ENCODE assay signal across 9 cellular contexts in the genomic region with DNA sequence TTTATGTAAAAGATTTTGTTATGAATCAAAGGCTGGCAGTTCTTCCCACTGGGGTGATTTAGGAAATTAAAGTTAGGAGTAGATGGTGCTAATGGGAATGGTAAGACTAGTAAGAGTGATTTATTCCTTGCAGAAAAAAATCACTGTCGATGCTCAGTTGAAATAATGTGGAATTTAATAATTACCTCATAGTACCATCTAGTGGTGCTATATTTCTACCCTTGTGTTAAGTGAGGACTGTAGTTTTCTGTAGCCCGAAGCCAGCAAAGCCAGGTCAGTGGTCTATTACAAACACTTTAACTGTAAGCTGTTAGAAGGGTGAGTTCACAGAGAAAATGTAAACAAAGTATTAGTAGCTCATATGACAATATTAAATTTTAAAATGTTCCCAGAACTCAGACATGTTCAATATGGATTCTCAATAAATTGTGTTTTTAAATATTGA. TPM values are rescaled to one million over a fixed set of nuclear protein-coding genes. Genes with fewer than 3 reads are reported as not detected.
DNase-seq lines count a peak whose midpoint lies in the region; ATAC-seq and TF ChIP-seq lines count a peak whose summit lies in the region.
"Had no signal": no experiment of that assay in that cellular context is flagged by ENCODE, and none has a peak within 500 bp of the region (broad histone marks: within the 10 kb centered on the region; RNA-seq: fewer than 3 reads in every experiment).

No MANE protein-coding gene starts in this region.

- TF ChIP-seq EP300 in stomach (IDR thresholded peaks at IDR 0.05) = no peak

- H3K79me2 ChIP-seq in OCI-LY3 (ENCODE audit: low read length) = no peaks in the 10 kb centered on the region

- DNase-seq in EH (ENCODE audit: low read depth) (peak; percentile 16), epithelial cell of esophagus (ENCODE audit: low read depth) (peak; percentile 49), putamen (ENCODE audit: low spot score) (peak; percentile 77), NCI-H1048 (lab: John Stamatoyannopoulos, UW) (no peak), stomach (no peak)
- DNase-seq in effector CD4-positive, alpha-beta T cell = no peak

- H3K27me3 ChIP-seq in OCI-LY3 (ENCODE audit: low read depth, low read length) (no peaks in the 10 kb centered on the region; the same call in 1 of the 2 replicates), stomach (peaks cover 0 to 11% (median 0%) of the 10 kb centered on the region in 3 donors)

- intact Hi-C loops in stomach (cut with DNase I; ENCODE audit: low total_unique reads) = no loop called here

- no peak for ATAC-seq in GM18498 (IDR thresholded peaks at IDR 0.05; ENCODE audit: unreplicated experiment)
- ATAC-seq: gastroesophageal sphincter had no signal

- no peaks in the 10 kb centered on the region for H4K20me1 ChIP-seq in OCI-LY3 (ENCODE audit: insufficient read depth, low read length)

- H2AFZ ChIP-seq in OCI-LY3 (ENCODE audit: low read depth, low read length) = no peak overlapping the region

- no peak overlapping the region for H3K4me2 ChIP-seq in OCI-LY3 (ENCODE audit: low read length)

- H3K4me1 ChIP-seq in OCI-LY3 (ENCODE audit: low read length) = no peaks in the 10 kb centered on the region
- H3K4me1 ChIP-seq in stomach = peaks cover 5 to 13% (median 8%) of the 10 kb centered on the region in 4 donors

- WGBS in stomach, 5 donors = 8 to 27% (median 18%) methylated on average over 2 of the region's 2 CpGs

- H3K36me3 ChIP-seq in OCI-LY3 (replicated peaks; ENCODE audit: low read depth, low read length) (no peaks in the 10 kb centered on the region), stomach (no peaks in the 10 kb centered on the region)
- H3K36me3 ChIP-seq: gastroesophageal sphincter had no signal

- peak; percentile 23 for TF ChIP-seq CTCF in OCI-LY3 (IDR thresholded peaks at IDR 0.05; ENCODE audit: low read depth, low read length)
- TF ChIP-seq CTCF in epithelial cell of esophagus (IDR thresholded peaks at IDR 0.05; ENCODE audit: insufficient read depth, low read depth, low read length, missing control alignments) = peak; percentile 44
- peak in 1 of 7 experiments; percentile 13 for TF ChIP-seq CTCF in stomach (IDR thresholded peaks at IDR 0.05)

- no peak overlapping the region for H3K9ac ChIP-seq in OCI-LY3 (ENCODE audit: low read length)

- H3K27ac ChIP-seq in OCI-LY3 (ENCODE audit: low read length) (no peak overlapping the region), stomach (no peak overlapping the region)
- H3K27ac ChIP-seq: gastroesophageal sphincter had no signal

- H3K9me3 ChIP-seq in OCI-LY3 (ENCODE audit: insufficient read depth, low read length) (no peaks in the 10 kb centered on the region), stomach (no peaks in the 10 kb centered on the region)

- no peak for TF ChIP-seq POLR2A in stomach (IDR thresholded peaks at IDR 0.05)

- no peak overlapping the region for H3K4me3 ChIP-seq in OCI-LY3 (ENCODE audit: low read length)
- H3K4me3 ChIP-seq in epithelial cell of esophagus (ENCODE audit: low read length) = no peak overlapping the region
- no peak overlapping the region for H3K4me3 ChIP-seq in stomach
- H3K4me3 ChIP-seq: gastroesophageal sphincter had no signal

RNA-seq across cellular contexts. Expression of a gene that starts 39.5 kb away (rescaled TPM):
- not detected for total RNA-seq in stomach
- not detected for polyA plus RNA-seq in stomach

Comparison
In these comparisons a context has a peak if more than half of its experiments do, and no peak if none do; other contexts are left out.
1. DNase-seq: peak in EH (single experiment), epithelial cell of esophagus (single experiment) and putamen (single experiment); none in effector CD4-positive, alpha-beta T cell (single experiment), NCI-H1048 (single experiment) and stomach (single experiment).